Comparison of ENCODE assay signal across 9 cellular contexts in the genomic region with DNA sequence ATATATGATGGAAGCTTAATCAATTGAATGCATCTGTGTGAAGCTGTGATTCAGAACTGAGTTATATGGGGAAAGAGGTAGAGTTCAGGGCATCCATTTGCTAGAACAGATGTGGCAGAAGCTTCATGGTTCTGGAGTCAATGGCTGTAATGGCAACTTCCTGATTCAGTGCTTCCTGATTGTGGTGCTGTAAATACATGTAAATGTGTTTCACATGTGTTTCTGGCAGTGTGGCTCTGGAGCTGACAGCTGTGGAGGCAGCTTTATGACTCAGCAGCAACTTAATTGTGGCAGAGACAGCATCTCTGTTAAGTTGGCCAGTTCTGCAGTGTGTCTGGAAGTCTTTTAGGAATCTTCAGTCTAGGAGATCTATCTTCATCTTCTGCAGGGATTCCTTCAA.
DNase-seq lines count a peak whose midpoint lies in the region; ATAC-seq lines count a peak whose summit lies in the region.
"Had no signal": no experiment of that assay in that cellular context is flagged by ENCODE, and none has a peak within 500 bp of the region (broad histone marks: within the 10 kb centered on the region; RNA-seq: fewer than 3 reads in every experiment).

No MANE protein-coding gene starts in this region.

- H3K4ac ChIP-seq in mesendoderm (ENCODE audit: low read depth, low read length) = no peak overlapping the region

- no peaks in the 10 kb centered on the region for H3K27me3 ChIP-seq in mesendoderm (ENCODE audit: insufficient read depth, low read length, poor library complexity)
- H3K27me3 ChIP-seq: suprapubic skin had no signal

- H4K5ac ChIP-seq in mesendoderm (ENCODE audit: low read length) = no peak overlapping the region

- no peak overlapping the region for H3K23ac ChIP-seq in mesendoderm (ENCODE audit: low read length)

- no peaks in the 10 kb centered on the region for H3K79me2 ChIP-seq in mesendoderm (ENCODE audit: control insufficient read depth, insufficient read depth, low read length)

- no peak overlapping the region for H3K56ac ChIP-seq in mesendoderm (ENCODE audit: low read length)

- H3K79me1 ChIP-seq in mesendoderm (ENCODE audit: low read length) = no peaks in the 10 kb centered on the region

- no peak overlapping the region for H3K4me3 ChIP-seq in mesendoderm (ENCODE audit: low read length)
- H3K4me3 ChIP-seq: suprapubic skin had no signal

- H2BK120ac ChIP-seq in mesendoderm (ENCODE audit: low read depth, low read length) = no peak overlapping the region

- DNase-seq in RPMI8226 (peak; percentile 58), mesendoderm (peak; percentile 42), NCI-H2196 treated with DMSO at 0.1 percent for 48 hours (lab: John Stamatoyannopoulos, UW; ENCODE audit: unreplicated experiment) (no peak), pons (ENCODE audit: low spot score) (no peak), activated gamma-delta T cell (lab: John Stamatoyannopoulos, UW) (no peak), kidney glomerular epithelial cell (lab: John Stamatoyannopoulos, UW) (no peak)

- no peak overlapping the region for H2BK5ac ChIP-seq in mesendoderm (ENCODE audit: low read length)

- no peak overlapping the region for H4K8ac ChIP-seq in mesendoderm (ENCODE audit: low read depth, low read length)

- no peak overlapping the region for H3K4me2 ChIP-seq in mesendoderm (ENCODE audit: low read length)

- no peaks in the 10 kb centered on the region for H3K36me3 ChIP-seq in mesendoderm (ENCODE audit: control insufficient read depth, insufficient read depth, low read length)
- H3K36me3 ChIP-seq: suprapubic skin had no signal

- H3K9ac ChIP-seq in mesendoderm (ENCODE audit: low read length) = no peak overlapping the region

- no peak overlapping the region for H2BK15ac ChIP-seq in mesendoderm (replicated peaks; ENCODE audit: low read depth)

- no peak overlapping the region for H3K18ac ChIP-seq in mesendoderm (ENCODE audit: low read length)

- ATAC-seq in GM18867 (IDR thresholded peaks at IDR 0.05; ENCODE audit: unreplicated experiment) = peak; percentile 67
- peak; percentile 78 for ATAC-seq in HG03039 (IDR thresholded peaks at IDR 0.05; ENCODE audit: unreplicated experiment)

- no peaks in the 10 kb centered on the region for H3K4me1 ChIP-seq in mesendoderm (ENCODE audit: control insufficient read depth, low read depth, low read length)
- H3K4me1 ChIP-seq: suprapubic skin had no signal

- H2AK5ac ChIP-seq in mesendoderm (ENCODE audit: low read length) = no peak overlapping the region

- H3K27ac ChIP-seq in mesendoderm (ENCODE audit: low read depth, low read length) = no peak overlapping the region
- H3K27ac ChIP-seq: suprapubic skin had no signal

Comparison
In these comparisons a context has a peak if more than half of its experiments do, and no peak if none do; other contexts are left out.
1. DNase-seq: peak in RPMI8226 (single experiment) and mesendoderm (single experiment); none in NCI-H2196 treated with DMSO at 0.1 percent for 48 hours (single experiment), pons (single experiment), activated gamma-delta T cell (single experiment) and kidney glomerular epithelial cell (single experiment).